ENCODE assay signal across 13 cellular contexts in genomic region chr4:119040261-119040660, GRCh38.
DNase-seq lines count a peak whose midpoint lies in the region; ATAC-seq, FAIRE-seq and TF ChIP-seq lines count a peak whose summit lies in the region.
"Had no signal": no experiment of that assay in that cellular context is flagged by ENCODE, and none has a peak within 500 bp of the region (broad histone marks: within the 10 kb centered on the region; RNA-seq: fewer than 3 reads in every experiment).

No MANE protein-coding gene starts in this region.

- H3K9me3 ChIP-seq in A549 (no peaks in the 10 kb centered on the region), SJSA1 (replicated peaks) (no peaks in the 10 kb centered on the region), fibroblast of lung (ENCODE audit: control insufficient read depth, insufficient read depth, low read depth, low read length) (no peaks in the 10 kb centered on the region), gastrocnemius medialis (no peaks in the 10 kb centered on the region)

- TF ChIP-seq POLR2A in A549 (IDR thresholded peaks at IDR 0.05; ENCODE audit: low read length) (no peak), gastrocnemius medialis (IDR thresholded peaks at IDR 0.05) (no peak)

- H3K27me3 ChIP-seq in SJSA1 (replicated peaks) (no peaks in the 10 kb centered on the region), fibroblast of lung (ENCODE audit: control insufficient read depth, insufficient read depth, low read length) (no peaks in the 10 kb centered on the region), gastrocnemius medialis (no peaks in the 10 kb centered on the region)

- no peaks in the 10 kb centered on the region for H4K20me1 ChIP-seq in fibroblast of lung (ENCODE audit: control insufficient read depth, extremely low read depth, insufficient read depth, low read length)

- TF ChIP-seq CTCF in A549 (IDR thresholded peaks at IDR 0.05) (no peak), fibroblast of lung (conservative IDR thresholded peaks at IDR 0.05 in 1 of 2, IDR thresholded peaks at IDR 0.05 in 1 of 2; ENCODE audit: low read depth in 1 of 2, low read length in 2 of 2) (no peak), gastrocnemius medialis (IDR thresholded peaks at IDR 0.05 in 4 of 5, conservative IDR thresholded peaks at IDR 0.05 in 1 of 5) (no peak)

- H3K4me1 ChIP-seq in A549 = peaks cover 68% of the 10 kb centered on the region
- peaks cover 57% of the 10 kb centered on the region for H3K4me1 ChIP-seq in SJSA1 (replicated peaks)
- H3K4me1 ChIP-seq in fibroblast of lung (ENCODE audit: control insufficient read depth, extremely low read depth, insufficient read depth, low read length) = peaks cover 29% of the 10 kb centered on the region
- H3K4me1 ChIP-seq in gastrocnemius medialis = peaks cover 70% of the 10 kb centered on the region in 2 donors

- peak overlapping the region; percentile 77 to 78 for H3K27ac ChIP-seq in A549
- H3K27ac ChIP-seq in SJSA1 = peak overlapping the region; percentile 91
- peak overlapping the region; percentile 86 for H3K27ac ChIP-seq in fibroblast of lung (ENCODE audit: insufficient read depth, low read length)
- H3K27ac ChIP-seq in gastrocnemius medialis = peak overlapping the region; percentile 94 to 98 (median 96)
- H3K27ac ChIP-seq: WERI-Rb-1 had no signal

- H3K4me2 ChIP-seq in A549 (peak overlapping the region; percentile 61; the same call in 1 of the 3 replicates), fibroblast of lung (ENCODE audit: extremely low read depth, insufficient read depth, low read length) (peak overlapping the region; percentile 61)

- 54% methylated on average over 3 of the region's 3 CpGs for whole genome bisulfite sequencing in A549 (ENCODE audit: missing lambda C conversion rate)

- H3K4me3 ChIP-seq in A549 = no peak overlapping the region
- H3K4me3 ChIP-seq in SJSA1 = no peak overlapping the region
- H3K4me3 ChIP-seq in fibroblast of lung (replicated peaks in 1 of 4; ENCODE audit: control extremely low read depth in 1 of 4, insufficient read depth in 1 of 4, low read depth in 3 of 4, low read length in 4 of 4) = no peak overlapping the region
- peak overlapping the region in 2 of 4 donors; percentile 3 to 11 for H3K4me3 ChIP-seq in gastrocnemius medialis

- H3K36me3 ChIP-seq in SJSA1 (no peaks in the 10 kb centered on the region), fibroblast of lung (ENCODE audit: control insufficient read depth, insufficient read depth, low read length) (no peaks in the 10 kb centered on the region), gastrocnemius medialis (no peaks in the 10 kb centered on the region)
- H3K36me3 ChIP-seq: WERI-Rb-1 had no signal

- ATAC-seq in A549 (no peak), gastrocnemius medialis (no peak)

- no peak for TF ChIP-seq RAD21 in A549 (conservative IDR thresholded peaks at IDR 0.05 in 1 of 2, IDR thresholded peaks at IDR 0.05 in 1 of 2)

- intact Hi-C loops in gastrocnemius medialis (cut with DNase I; ENCODE audit: low total_unique reads) = loop anchor here (2.0 to 10.0 kb wide), 4 partner anchors 59 to 585 kb away; partner anchors contain the start of gene PDE5A

- no peak for DNase-seq in A549 (ENCODE audit: low read depth in 1 of 2, low spot score in 1 of 2)
- peak in 1 of 2 experiments; percentile 75 for DNase-seq in SJSA1 (ENCODE audit: low read depth in 1 of 2, low spot score in 2 of 2)
- peak in 1 of 2 donors; percentile 36 for DNase-seq in fibroblast of lung (ENCODE audit: low read depth in 2 of 2)
- DNase-seq in gastrocnemius medialis = no peak
- no peak for DNase-seq in activated gamma-delta T cell treated with Interleukin-2 at 50 U/mL for 16 hours
- no peak for DNase-seq in GF-D8 (lab: John Stamatoyannopoulos, UW)
- DNase-seq in effector CD4-positive, alpha-beta T cell = no peak
- DNase-seq in GOT3 (lab: John Stamatoyannopoulos, UW) = no peak
- DNase-seq: DMS 273 treated with DMSO at 0.1 percent for 48 hours; effector CD8-positive, alpha-beta T cell; NCI-H187; SIG-M5; WERI-Rb-1 had no signal

- POLR2A ChIA-PET in A549 (lab: Yijun Ruan, JAX) = interaction anchor here (1.8 kb wide), 1 partner anchor 172 kb away, joined by 13 read pairs; the partner anchor contains the start of gene USP53

- H3K9ac ChIP-seq in fibroblast of lung (ENCODE audit: insufficient read depth, low read length) = peak overlapping the region; percentile 33

- CTCF ChIA-PET in A549 (lab: Yijun Ruan, JAX) = interaction anchor here (0.7 to 3.4 kb wide), 7 partner anchors 13 to 246 kb away, joined by 3 to 20 read pairs (median 7); partner anchors contain the start of gene USP53

- peak overlapping the region; percentile 58 for H2AFZ ChIP-seq in fibroblast of lung (ENCODE audit: low read length)

- in situ Hi-C loops in gastrocnemius medialis (cut with MboI; ENCODE audit: low sequenced_read_pairs in 4 of 4) = loop anchor here (5.0 to 25.0 kb wide), 6 partner anchors 95 to 262 kb away; partner anchors contain the start of genes USP53 (in 4 of the 4) and MYOZ2 (in 1 of the 4)

- H3K79me2 ChIP-seq in fibroblast of lung (ENCODE audit: control insufficient read depth, insufficient read depth, low read length) = no peaks in the 10 kb centered on the region

- TF ChIP-seq EP300 in A549 (IDR thresholded peaks at IDR 0.05) = no peak

- no peak for FAIRE-seq in A549 (lab: Jason Lieb, UNC)

TF ChIP-seq in A549, 52 proteins besides CTCF, POLR2A, EP300 and RAD21:
- TF ChIP-seq RFX5 (IDR thresholded peaks at IDR 0.05) (no peak), BCL3 (IDR thresholded peaks at IDR 0.05) (no peak), RARB (CRISPR knock-in tag; IDR thresholded peaks at IDR 0.05) (no peak), POLR2AphosphoS2 (conservative IDR thresholded peaks at IDR 0.05; ENCODE audit: low read length) (no peak), TFCP2L1 (CRISPR knock-in tag; IDR thresholded peaks at IDR 0.05) (no peak), ESRRA (IDR thresholded peaks at IDR 0.05; ENCODE audit: borderline replicate concordance, low read length) (no peak), ELK1 (IDR thresholded peaks at IDR 0.05; ENCODE audit: low read depth, low read length) (no peak), MYC (IDR thresholded peaks at IDR 0.05; ENCODE audit: borderline replicate concordance, low read length) (no peak), KDM1A (IDR thresholded peaks at IDR 0.05; ENCODE audit: low read depth) (no peak), CHD2 (IDR thresholded peaks at IDR 0.05; ENCODE audit: low read length, partially characterized antibody) (no peak), CBX2 (IDR thresholded peaks at IDR 0.05; ENCODE audit: borderline replicate concordance, low read depth) (no peak)
